In the genomic region with DNA sequence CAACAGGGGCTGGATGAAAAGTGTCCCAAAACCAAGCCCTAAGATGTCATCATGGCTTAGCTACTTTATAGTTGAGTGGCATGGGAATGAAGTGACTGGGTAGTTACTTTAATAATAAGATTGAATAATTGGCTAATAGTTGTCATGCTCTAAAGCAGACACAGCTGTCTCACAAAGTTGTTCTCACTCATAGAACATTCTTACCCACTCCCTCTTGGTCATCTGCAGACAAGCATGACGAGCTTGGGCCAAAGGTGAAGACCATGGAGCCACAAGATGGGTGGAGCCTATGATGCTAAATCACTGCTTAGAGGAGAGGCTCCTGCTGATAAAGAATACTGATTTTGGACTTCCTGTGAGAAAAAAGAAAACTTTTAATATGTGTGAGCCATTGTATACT, we compare ENCODE assay signal across 25 cellular contexts.
DNase-seq lines count a peak whose midpoint lies in the region; ATAC-seq and TF ChIP-seq lines count a peak whose summit lies in the region.
"Had no signal": no experiment of that assay in that cellular context is flagged by ENCODE, and none has a peak within 500 bp of the region (broad histone marks: within the 10 kb centered on the region; RNA-seq: fewer than 3 reads in every experiment).

No MANE protein-coding gene starts in this region.

- intact Hi-C loops in naive thymus-derived CD4-positive, alpha-beta T cell (cut with micrococcal nuclease): no loop called here
- intact Hi-C loops in mucosa of descending colon (cut with DNase I, micrococcal nuclease): no loop called here

- H3K4me3 Mint-ChIP-seq in natural killer cell treated with Interleukin-12 subunit alpha and Interleukin-12 subunit beta and Interleukin-15 and Interleukin-18, amount 100 ng/mL, for 72 hours: no peak overlapping the region
- no peak overlapping the region for H3K4me3 Mint-ChIP-seq in naive thymus-derived CD4-positive, alpha-beta T cell
- H3K4me3 Mint-ChIP-seq: activated CD8-positive, alpha-beta T cell treated with anti-CD3 and anti-CD28 coated beads, Interleukin-2, amount 10 ng/mL, durations not matched to agents 7 days and 5 days; CD8-positive, alpha-beta memory T cell; stimulated activated memory B cell treated with anti-CD40 and anti-IgM and Interleukin-4, amounts not matched to agents 10 μg/mL and 1 μg/mL and 100 μg/mL, for 72 hours; T-cell had no signal

- no peak overlapping the region for H3K27ac Mint-ChIP-seq in natural killer cell treated with Interleukin-12 subunit alpha and Interleukin-12 subunit beta and Interleukin-15 and Interleukin-18, amount 100 ng/mL, for 72 hours
- H3K27ac Mint-ChIP-seq in naive thymus-derived CD4-positive, alpha-beta T cell: no peak overlapping the region
- H3K27ac Mint-ChIP-seq: activated CD8-positive, alpha-beta T cell treated with anti-CD3 and anti-CD28 coated beads, Interleukin-2, amount 10 ng/mL, durations not matched to agents 7 days and 5 days; stimulated activated memory B cell treated with anti-CD40 and anti-IgM and Interleukin-4, amounts not matched to agents 10 μg/mL and 1 μg/mL and 100 μg/mL, for 72 hours; T-cell had no signal

- H3K4me3 ChIP-seq in fibroblast of the aortic adventitia (ENCODE audit: low read depth, low read length): no peak overlapping the region
- H3K4me3 ChIP-seq in mesodermal cell (ENCODE audit: extremely low read depth, insufficient read depth, low read length, poor library complexity, severe bottlenecking): no peak overlapping the region
- H3K4me3 ChIP-seq in naive thymus-derived CD4-positive, alpha-beta T cell (ENCODE audit: low read length): no peak overlapping the region
- H3K4me3 ChIP-seq in mucosa of descending colon: no peak overlapping the region
- H3K4me3 ChIP-seq: cardiac muscle cell, GM12878, prostate gland had no signal

- H3K27me3 Mint-ChIP-seq in natural killer cell treated with Interleukin-12 subunit alpha and Interleukin-12 subunit beta and Interleukin-15 and Interleukin-18, amount 100 ng/mL, for 72 hours: peaks cover 0 to 8% of the 10 kb centered on the region in 2 donors
- H3K27me3 Mint-ChIP-seq in naive thymus-derived CD4-positive, alpha-beta T cell: peaks cover 0 to 31% (median 7%) of the 10 kb centered on the region in 5 donors

- DNase-seq in A172 (ENCODE audit: low spot score): peak; percentile 48
- peak; percentile 46 for DNase-seq in RPMI7951 (ENCODE audit: low read depth)
- DNase-seq in fibroblast of the aortic adventitia (ENCODE audit: low read depth): peak; percentile 53
- DNase-seq in natural killer cell treated with Interleukin-12 subunit alpha and Interleukin-12 subunit beta and Interleukin-15 and Interleukin-18, amount 100 ng/mL, for 72 hours (ENCODE audit: low spot score): no peak
- DNase-seq in OCI-M2 (lab: John Stamatoyannopoulos, UW; ENCODE audit: unreplicated experiment): no peak
- DNase-seq in naive thymus-derived CD4-positive, alpha-beta T cell: no peak
- no peak for DNase-seq in mucosa of descending colon
- DNase-seq: activated CD4-positive, alpha-beta T cell treated with anti-CD3 and anti-CD28 coated beads for 1 hour; activated CD8-positive, alpha-beta T cell treated with anti-CD3 and anti-CD28 coated beads, Interleukin-2, amount 10 ng/mL, durations not matched to agents 7 days and 5 days; activated gamma-delta T cell treated with Interleukin-2 at 50 U/mL for 16 hours; activated T-cell treated with anti-CD3 and anti-CD28 coated beads, Interleukin-2, amount 50 U/mL, for 1 hour; CD8-positive, alpha-beta memory T cell; dermis blood vessel endothelial cell; NCI-H1092; NCI-H1930; NCI-H2227 treated with DMSO at 0.1 percent for 48 hours; NCI-H774; SHP77 treated with DMSO at 0.1 percent for 48 hours; stimulated activated CD4-positive, alpha-beta T cell treated with anti-CD3 and anti-CD28 coated beads, Interleukin-2, amount 100 ng/mL, for 24 hours; T-cell had no signal

- ATAC-seq in natural killer cell treated with Interleukin-12 subunit alpha and Interleukin-12 subunit beta and Interleukin-15 and Interleukin-18, amount 100 ng/mL, for 72 hours: no peak
- ATAC-seq in naive thymus-derived CD4-positive, alpha-beta T cell: no peak
- no peak for ATAC-seq in mucosa of descending colon
- ATAC-seq: activated CD8-positive, alpha-beta T cell treated with anti-CD3 and anti-CD28 coated beads, Interleukin-2, amount 10 ng/mL, durations not matched to agents 7 days and 5 days; GM12878; stimulated activated memory B cell treated with anti-CD40 and anti-IgM and Interleukin-4, amounts not matched to agents 10 μg/mL and 1 μg/mL and 100 μg/mL, for 72 hours; T-cell had no signal

- H3K36me3 ChIP-seq in mesodermal cell (ENCODE audit: control insufficient read depth, insufficient read depth, low read length) (no peaks in the 10 kb centered on the region), mucosa of descending colon (ENCODE audit: low read depth) (no peaks in the 10 kb centered on the region)
- no peaks in the 10 kb centered on the region for H3K36me3 ChIP-seq in naive thymus-derived CD4-positive, alpha-beta T cell (ENCODE audit: control insufficient read depth in 2 of 3, insufficient read depth in 3 of 3, low read length in 3 of 3)
- H3K36me3 ChIP-seq: cardiac muscle cell, prostate gland had no signal

- no peaks in the 10 kb centered on the region for H3K36me3 Mint-ChIP-seq in natural killer cell treated with Interleukin-12 subunit alpha and Interleukin-12 subunit beta and Interleukin-15 and Interleukin-18, amount 100 ng/mL, for 72 hours
- no peaks in the 10 kb centered on the region for H3K36me3 Mint-ChIP-seq in naive thymus-derived CD4-positive, alpha-beta T cell
- H3K36me3 Mint-ChIP-seq: CD8-positive, alpha-beta memory T cell; stimulated activated memory B cell treated with anti-CD40 and anti-IgM and Interleukin-4, amounts not matched to agents 10 μg/mL and 1 μg/mL and 100 μg/mL, for 72 hours; T-cell had no signal

- CTCF ChIA-PET in naive thymus-derived CD4-positive, alpha-beta T cell (lab: Charles Lee): no interaction called here

- H3K4me1 ChIP-seq in mesodermal cell (ENCODE audit: control insufficient read depth, insufficient read depth, low read length, poor library complexity, severe bottlenecking) (peaks cover 31% of the 10 kb centered on the region), mucosa of descending colon (ENCODE audit: low read depth) (no peaks in the 10 kb centered on the region)
- H3K4me1 ChIP-seq in naive thymus-derived CD4-positive, alpha-beta T cell (ENCODE audit: control insufficient read depth in 2 of 2, insufficient read depth in 2 of 2, low read length in 2 of 2): no peaks in the 10 kb centered on the region
- H3K4me1 ChIP-seq: prostate gland had no signal

- H3K4me1 Mint-ChIP-seq in natural killer cell treated with Interleukin-12 subunit alpha and Interleukin-12 subunit beta and Interleukin-15 and Interleukin-18, amount 100 ng/mL, for 72 hours (ENCODE audit: low read depth in 2 of 2): no peaks in the 10 kb centered on the region
- H3K4me1 Mint-ChIP-seq in naive thymus-derived CD4-positive, alpha-beta T cell: no peaks in the 10 kb centered on the region
- H3K4me1 Mint-ChIP-seq: CD8-positive, alpha-beta memory T cell; stimulated activated memory B cell treated with anti-CD40 and anti-IgM and Interleukin-4, amounts not matched to agents 10 μg/mL and 1 μg/mL and 100 μg/mL, for 72 hours; T-cell had no signal

- peaks cover 18% of the 10 kb centered on the region for H3K9me3 Mint-ChIP-seq in natural killer cell treated with Interleukin-12 subunit alpha and Interleukin-12 subunit beta and Interleukin-15 and Interleukin-18, amount 100 ng/mL, for 72 hours
- H3K9me3 Mint-ChIP-seq in naive thymus-derived CD4-positive, alpha-beta T cell: peaks cover 0 to 8% (median 0%) of the 10 kb centered on the region in 11 donors
- H3K9me3 Mint-ChIP-seq: stimulated activated memory B cell treated with anti-CD40 and anti-IgM and Interleukin-4, amounts not matched to agents 10 μg/mL and 1 μg/mL and 100 μg/mL, for 72 hours; T-cell had no signal

- TF ChIP-seq CTCF in fibroblast of the aortic adventitia (IDR thresholded peaks at IDR 0.05; ENCODE audit: insufficient read depth, low read length) (no peak), mucosa of descending colon (IDR thresholded peaks at IDR 0.05) (no peak)

- WGBS in mesodermal cell (ENCODE audit: insufficient coverage in 2 of 2), 2 experiments: no CpG with 5 or more reads among the region's 1 CpG

- POLR2A ChIA-PET in naive thymus-derived CD4-positive, alpha-beta T cell (lab: Charles Lee): no interaction called here

- H3K27ac ChIP-seq in mesodermal cell (ENCODE audit: low read depth, low read length, severe bottlenecking): peak overlapping the region; percentile 78
- H3K27ac ChIP-seq in naive thymus-derived CD4-positive, alpha-beta T cell (ENCODE audit: low read depth, low read length): no peak overlapping the region
- H3K27ac ChIP-seq: cardiac muscle cell, prostate gland had no signal

- no peaks in the 10 kb centered on the region for H3K27me3 ChIP-seq in naive thymus-derived CD4-positive, alpha-beta T cell (ENCODE audit: control insufficient read depth in 2 of 2, insufficient read depth in 2 of 2, low read length in 2 of 2)
- H3K27me3 ChIP-seq: cardiac muscle cell had no signal

- peaks cover 5% of the 10 kb centered on the region for H3K9me3 ChIP-seq in mesodermal cell (ENCODE audit: control insufficient read depth, low read length)
- H3K9me3 ChIP-seq in naive thymus-derived CD4-positive, alpha-beta T cell (ENCODE audit: control insufficient read depth in 2 of 3, low read length in 3 of 3): no peaks in the 10 kb centered on the region
- H3K9me3 ChIP-seq in mucosa of descending colon: peaks cover 12% of the 10 kb centered on the region
- H3K9me3 ChIP-seq: prostate gland had no signal

Comparison
In these comparisons a context has a peak if more than half of its experiments do, and no peak if none do; other contexts are left out.
1. DNase-seq: peak in A172 (single experiment), RPMI7951 (single experiment) and fibroblast of the aortic adventitia (single experiment); none in natural killer cell treated with Interleukin-12 subunit alpha and Interleukin-12 subunit beta and Interleukin-15 and Interleukin-18, amount 100 ng/mL, for 72 hours (single experiment), OCI-M2 (single experiment), naive thymus-derived CD4-positive, alpha-beta T cell (0 of 9) and mucosa of descending colon (0 of 3).